In genomic region chr3:24963762-24964625, GRCh38 we compare ENCODE assay signal across 8 cellular contexts.
DNase-seq lines count a peak whose midpoint lies in the region; ATAC-seq and TF ChIP-seq lines count a peak whose summit lies in the region.

No MANE protein-coding gene starts in this region.

- no peaks in the 10 kb centered on the region for H3K27me3 Mint-ChIP-seq in mesothelial cell of epicardium (ENCODE audit: low read depth)

- H3K4me1 Mint-ChIP-seq in mesothelial cell of epicardium = peaks cover 26% of the 10 kb centered on the region

- TF ChIP-seq CTCF in mesothelial cell of epicardium (IDR thresholded peaks at IDR 0.05; ENCODE audit: unreplicated experiment) = peak; percentile 73

- H3K4me3 Mint-ChIP-seq in mesothelial cell of epicardium = no peak overlapping the region

- DNase-seq in Daoy (ENCODE audit: low read depth) = peak; percentile 12
- DNase-seq in astrocyte of the hippocampus (ENCODE audit: low read depth, low spot score) = peak; percentile 68
- no peak for DNase-seq in mesothelial cell of epicardium (ENCODE audit: low spot score in 2 of 2, unreplicated experiment in 2 of 2)
- DNase-seq in DMS153 treated with DMSO at 0.1 percent for 48 hours (lab: John Stamatoyannopoulos, UW; ENCODE audit: unreplicated experiment) = no peak

- peaks cover 5% of the 10 kb centered on the region for H3K36me3 Mint-ChIP-seq in mesothelial cell of epicardium

- peak overlapping the region; percentile 74 for H3K27ac Mint-ChIP-seq in mesothelial cell of epicardium

- ATAC-seq in HG03342 (IDR thresholded peaks at IDR 0.05; ENCODE audit: unreplicated experiment) (peak; percentile 49), GM21825 (IDR thresholded peaks at IDR 0.05; ENCODE audit: unreplicated experiment) (no peak), GM21367 (IDR thresholded peaks at IDR 0.05; ENCODE audit: unreplicated experiment) (no peak), HG02642 (IDR thresholded peaks at IDR 0.05; ENCODE audit: poor library complexity, unreplicated experiment) (no peak)

- peaks cover 12% of the 10 kb centered on the region for H3K9me3 Mint-ChIP-seq in mesothelial cell of epicardium

Comparison
In these comparisons a context has a peak if more than half of its experiments do, and no peak if none do; other contexts are left out.
1. DNase-seq: peak in Daoy (single experiment) and astrocyte of the hippocampus (single experiment); none in mesothelial cell of epicardium (0 of 2) and DMS153 treated with DMSO at 0.1 percent for 48 hours (single experiment).